8 cellular contexts compared by ENCODE assay signal in genomic region chr11:61797263-61797944, GRCh38. TPM values are rescaled to one million over a fixed set of nuclear protein-coding genes. Genes with fewer than 3 reads are reported as not detected.
A peak's percentile ranks its signal among the peaks of the same experiment; 100 is the strongest.
DNase-seq lines count a peak whose midpoint lies in the region; ATAC-seq, FAIRE-seq and TF ChIP-seq lines count a peak whose summit lies in the region.

No MANE protein-coding gene starts in this region.

- peak overlapping the region; percentile 2 for H3K27ac Mint-ChIP-seq in WTC11

- H3K4me3 ChIP-seq in coronary artery (no peak overlapping the region), right lobe of liver (peak overlapping the region in 1 of 3 donors; percentile 8)

- ATAC-seq in WTC11 (peak; percentile 9; the same call in 1 of the 2 replicates), right lobe of liver (peak; percentile 64 to 78 (median 69)), GM21717 (IDR thresholded peaks at IDR 0.05; ENCODE audit: unreplicated experiment) (no peak)

- H3K36me3 ChIP-seq in right lobe of liver: peaks cover 0 to 3% (median 2%) of the 10 kb centered on the region in 4 donors

- peak; percentile 83 for FAIRE-seq in A204.1 (lab: Jason Lieb, UNC)
- FAIRE-seq in GM12892 (lab: Jason Lieb, UNC): peak; percentile 78

- POLR2A ChIA-PET in WTC11 (lab: Charles Lee): interaction anchor here (0.5 to 1.9 kb wide), 6 partner anchors 9 to 72 kb away, joined by 3 to 25 read pairs (median 4); no protein-coding TSS in a partner anchor

- H3K4me3 Mint-ChIP-seq in WTC11: no peak overlapping the region

- intact Hi-C loops in right lobe of liver (cut with DNase I): loop anchor here (10.0 kb wide), 2 partner anchors 147 to 277 kb away; no protein-coding TSS in a partner anchor

- H3K4me1 Mint-ChIP-seq in WTC11: peaks cover 15% of the 10 kb centered on the region

- peaks cover 39% of the 10 kb centered on the region for H3K36me3 Mint-ChIP-seq in WTC11

- CTCF ChIA-PET in WTC11 (lab: Charles Lee): interaction anchor here (0.6 to 4.6 kb wide), 44 partner anchors 8 to 515 kb away, joined by 3 to 64 read pairs (median 4); partner anchors contain the start of genes FADS1 and FADS2

- H3K4me1 ChIP-seq in right lobe of liver: peaks cover 0 to 12% (median 3%) of the 10 kb centered on the region in 4 donors

- 14% methylated on average over 3 of the region's 3 CpGs for WGBS in right lobe of liver (ENCODE audit: insufficient coverage, low coverage, low lambda C conversion rate, missing lambda C conversion rate)

- no peaks in the 10 kb centered on the region for H3K9me3 Mint-ChIP-seq in WTC11

- DNase-seq in GM12892 (ENCODE audit: insufficient read length): no peak
- peak; percentile 79 for DNase-seq in NCI-H2227 (lab: John Stamatoyannopoulos, UW; ENCODE audit: unreplicated experiment)
- DNase-seq in WTC11 (ENCODE audit: low spot score): peak; percentile 70
- no peak for DNase-seq in coronary artery (ENCODE audit: low spot score)
- DNase-seq in right lobe of liver: peak; percentile 57 to 81 (median 63)
- peak; percentile 62 for DNase-seq in stimulated activated CD8-positive, alpha-beta memory T cell treated with anti-CD3 and anti-CD28 coated beads, Interleukin-15, amount 100 ng/mL, for 1 hour (ENCODE audit: low read depth)

- TF ChIP-seq POLR2A in GM12892 (IDR thresholded peaks at IDR 0.05; ENCODE audit: low read depth, low read length) (no peak), right lobe of liver (IDR thresholded peaks at IDR 0.05) (no peak)

- H3K27ac ChIP-seq in coronary artery (peak overlapping the region; percentile 33 to 53), right lobe of liver (peak overlapping the region in 2 of 3 donors; percentile 38 to 46)

- TF ChIP-seq CTCF in WTC11 (IDR thresholded peaks at IDR 0.05) (peak; percentile 36; the same call in 1 of the 2 replicates), coronary artery (IDR thresholded peaks at IDR 0.05) (peak; percentile 50), right lobe of liver (IDR thresholded peaks at IDR 0.05) (peak; percentile 84 to 95 (median 90))

- H3K27me3 ChIP-seq in right lobe of liver: no peaks in the 10 kb centered on the region

- H3K27me3 Mint-ChIP-seq in WTC11 (ENCODE audit: low read depth): no peaks in the 10 kb centered on the region

- H3K9me3 ChIP-seq in right lobe of liver: no peaks in the 10 kb centered on the region

TF ChIP-seq in WTC11, 78 proteins besides CTCF, POLR2A, EP300 and RAD21:
- TF ChIP-seq RORB (CRISPR knock-in tag; IDR thresholded peaks at IDR 0.05): 0 out of 2 replicates have a peak, but pooled peaks have one; percentile 19
- TF ChIP-seq ZBTB21 (CRISPR knock-in tag; IDR thresholded peaks at IDR 0.05; ENCODE audit: borderline replicate concordance): no peak
- no peak for TF ChIP-seq IRF2 (CRISPR knock-in tag; IDR thresholded peaks at IDR 0.05; ENCODE audit: borderline replicate concordance, low read depth)
- TF ChIP-seq ZNF512 (CRISPR knock-in tag; IDR thresholded peaks at IDR 0.05; ENCODE audit: borderline replicate concordance): no peak
- TF ChIP-seq ZNF121 (CRISPR knock-in tag; IDR thresholded peaks at IDR 0.05): 0 out of 2 replicates have a peak, but pooled peaks have one; percentile 15
- no peak for TF ChIP-seq IRF1 (CRISPR knock-in tag; IDR thresholded peaks at IDR 0.05)
- no peak for TF ChIP-seq ATF3 (CRISPR knock-in tag; conservative IDR thresholded peaks at IDR 0.05)
- TF ChIP-seq TP53 (CRISPR knock-in tag; IDR thresholded peaks at IDR 0.05): no peak
- no peak for TF ChIP-seq NR2C2 (CRISPR knock-in tag; IDR thresholded peaks at IDR 0.05)
- TF ChIP-seq MAX (CRISPR knock-in tag; IDR thresholded peaks at IDR 0.05): no peak
- no peak for TF ChIP-seq ZNF219 (CRISPR knock-in tag; IDR thresholded peaks at IDR 0.05; ENCODE audit: borderline replicate concordance)
- TF ChIP-seq E2F5 (CRISPR knock-in tag; IDR thresholded peaks at IDR 0.05): no peak
- TF ChIP-seq NFATC4 (CRISPR knock-in tag; IDR thresholded peaks at IDR 0.05): peak; percentile 12; the same call in 1 of the 2 replicates
TF ChIP-seq in WTC11: peak in this region for 3.

RNA-seq across cellular contexts. Expression of gene FEN1, which starts 4.7 kb away (rescaled TPM):
- 76.2 TPM for polyA plus RNA-seq in GM12892 (2012; ENCODE audit: missing spikeins)
- total RNA-seq in WTC11 (2021) (72.3 to 96.3 TPM (median 73.2 TPM) in 3 replicates), right lobe of liver (10 to 100 TPM in 2 of 6 experiments, 1 to 10 TPM in 4; 4.0 to 13.3 (median 5.4) TPM)

RNA-seq across cellular contexts. Expression of gene TMEM258, which starts 5.0 kb away (rescaled TPM):
- 285 TPM for polyA plus RNA-seq in GM12892 (2012; ENCODE audit: missing spikeins)
- 175 to 192 TPM (median 190 TPM) in 3 replicates for total RNA-seq in WTC11 (2021)
- 10 to 100 TPM; 31.6 to 74.5 (median 55.3) TPM for total RNA-seq in right lobe of liver

RNA-seq across cellular contexts. Expression of gene FADS1, which starts 19.4 kb away (rescaled TPM):
- polyA plus RNA-seq in GM12892 (2012; ENCODE audit: missing spikeins): 17.8 TPM
- 105 to 108 TPM (median 105 TPM) in 3 replicates for total RNA-seq in WTC11 (2021)
- total RNA-seq in right lobe of liver: 10 to 100 TPM; 18.3 to 87.6 (median 34.8) TPM

RNA-seq across cellular contexts. Expression of gene FADS2, which starts 30.7 kb away (rescaled TPM):
- 82.0 TPM for polyA plus RNA-seq in GM12892 (2012; ENCODE audit: missing spikeins)
- total RNA-seq in WTC11 (2021): 416 to 423 TPM (median 422 TPM) in 3 replicates
- total RNA-seq in right lobe of liver: 100 to 1,000 TPM in 4 of 6 experiments, 1 to 10 TPM in 2; 4.2 to 166 (median 110) TPM

RNA-seq across cellular contexts. Expression of gene MYRF, which starts 45.0 kb away (rescaled TPM):
- polyA plus RNA-seq in GM12892 (2012; ENCODE audit: missing spikeins): 2.2 TPM
- total RNA-seq in WTC11 (2021) (4.9 to 5.9 TPM (median 5.2 TPM) in 3 replicates), right lobe of liver (10 to 100 TPM in 5 of 6 experiments, 1 to 10 TPM in 1; 7.6 to 16.4 (median 11.6) TPM)

Comparison
In these comparisons a context has a peak if more than half of its experiments do, and no peak if none do; other contexts are left out.
1. DNase-seq: peak in NCI-H2227 (single experiment), WTC11 (single experiment), right lobe of liver (3 of 3) and stimulated activated CD8-positive, alpha-beta memory T cell treated with anti-CD3 and anti-CD28 coated beads, Interleukin-15, amount 100 ng/mL, for 1 hour (single experiment); none in GM12892 (single experiment) and coronary artery (single experiment).
2. CTCF ChIP-seq: peak in every context shown above with its lines; median percentile 90 in right lobe of liver; 50 in coronary artery; 36 in WTC11.